Comparison of ENCODE assay signal across 25 cellular contexts in the genomic region with DNA sequence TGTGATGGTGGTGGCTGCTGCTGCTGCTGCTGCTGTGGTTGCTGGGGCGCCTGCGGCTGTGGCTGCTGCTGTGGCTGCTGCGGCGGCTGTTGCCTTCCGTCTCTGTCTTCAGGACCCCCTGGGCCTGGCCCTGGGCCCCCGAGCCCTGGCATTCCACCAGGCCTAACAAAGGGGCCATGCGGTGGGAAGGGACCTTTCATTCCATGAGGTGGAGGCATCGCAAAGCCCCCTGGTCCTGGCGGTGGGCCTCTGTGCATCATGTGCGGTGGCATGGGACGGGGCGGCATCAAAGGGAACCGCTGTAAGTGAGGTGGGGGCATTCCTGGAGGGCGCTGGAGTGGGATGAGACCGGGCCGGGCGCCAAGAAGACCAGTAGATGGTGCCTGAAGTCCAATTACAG. TPM values are rescaled to one million over a fixed set of nuclear protein-coding genes. Genes with fewer than 3 reads are reported as not detected.
DNase-seq lines count a peak whose midpoint lies in the region; ATAC-seq and TF ChIP-seq lines count a peak whose summit lies in the region.
"Had no signal": no experiment of that assay in that cellular context is flagged by ENCODE, and none has a peak within 500 bp of the region (broad histone marks: within the 10 kb centered on the region; RNA-seq: fewer than 3 reads in every experiment).

No MANE protein-coding gene starts in this region.

- POLR2A ChIA-PET in RWPE1 (lab: Yijun Ruan, JAX; ENCODE audit: low non-redundant PET), result no interaction called here

- H3K27me3 ChIP-seq in heart right ventricle, result no peaks in the 10 kb centered on the region
- H3K27me3 ChIP-seq: adrenal gland, brain microvascular endothelial cell, stomach, tibial artery had no signal

- H3K9me3 ChIP-seq in heart right ventricle, result no peaks in the 10 kb centered on the region
- H3K9me3 ChIP-seq: adrenal gland, HAP-1, SK-N-SH, stomach, tibial artery had no signal

- no peak overlapping the region for H3K4me3 ChIP-seq in heart right ventricle
- H3K4me3 ChIP-seq: adrenal gland, HAP-1, stomach, tibial artery had no signal

- peaks cover 14 to 37% of the 10 kb centered on the region in 2 donors for H3K36me3 Mint-ChIP-seq in stimulated activated naive B cell treated with anti-CD40 and anti-IgM and Interleukin-4, amounts not matched to agents 10 μg/mL and 1 μg/mL and 100 μg/mL, for 72 hours

- H3K27ac ChIP-seq in heart right ventricle (no peak overlapping the region), RWPE1 (peak overlapping the region; percentile 11; the same call in 1 of the 2 replicates), caudate nucleus (ENCODE audit: low read depth, low read length) (no peak overlapping the region)
- H3K27ac ChIP-seq: adrenal gland, brain microvascular endothelial cell, stomach, tibial artery had no signal

- H3K36me3 ChIP-seq in heart right ventricle, result peaks cover 0 to 60% (median 31%) of the 10 kb centered on the region in 9 donors

- H3K4me1 ChIP-seq in heart right ventricle, result peaks cover 0 to 8% (median 0%) of the 10 kb centered on the region in 9 donors
- H3K4me1 ChIP-seq: tibial artery had no signal

- TF ChIP-seq CTCF in heart right ventricle (IDR thresholded peaks at IDR 0.05), result no peak
- TF ChIP-seq CTCF in RWPE1 (conservative IDR thresholded peaks at IDR 0.05; ENCODE audit: low read depth), result no peak

- intact Hi-C loops in heart right ventricle (cut with DNase I) (no loop called here), cardiac septum (cut with DNase I) (no loop called here)

- 94 to 96% methylated on average over 17 of the region's 17 CpGs for WGBS in heart right ventricle, 2 donors

- H3K4me1 Mint-ChIP-seq in stimulated activated naive B cell treated with anti-CD40 and anti-IgM and Interleukin-4, amounts not matched to agents 10 μg/mL and 1 μg/mL and 100 μg/mL, for 72 hours, result peaks cover 0 to 6% of the 10 kb centered on the region in 2 donors

- DNase-seq in heart right ventricle, result no peak
- DNase-seq in cardiac septum (ENCODE audit: low spot score), result no peak
- no peak for DNase-seq in RWPE1 (ENCODE audit: low spot score)
- DNase-seq in left kidney (ENCODE audit: low read depth, low spot score), result peak; percentile 28
- no peak for DNase-seq in stimulated activated naive B cell treated with anti-CD40 and anti-IgM and Interleukin-4, amounts not matched to agents 10 μg/mL and 1 μg/mL and 100 μg/mL, for 72 hours
- no peak for DNase-seq in A172 (ENCODE audit: low spot score)
- DNase-seq in caudate nucleus (lab: John Stamatoyannopoulos, UW), result no peak
- DNase-seq in NCI-H1436 (lab: John Stamatoyannopoulos, UW), result no peak
- DNase-seq: activated CD4-positive, alpha-beta T cell treated with anti-CD3 and anti-CD28 coated beads for 1 hour; activated gamma-delta T cell; activated T-cell treated with anti-CD3 and anti-CD28 coated beads, Interleukin-2, amount 50 U/mL, for 1 hour; adrenal gland; brain microvascular endothelial cell; DMS53; effector memory CD4-positive, alpha-beta T cell; GDM1; KG1; kidney glomerular epithelial cell; MM.1S; NCI-H2107; SK-N-SH; stomach; tibial artery had no signal

- peak overlapping the region; percentile 17 for H3K27ac Mint-ChIP-seq in stimulated activated naive B cell treated with anti-CD40 and anti-IgM and Interleukin-4, amounts not matched to agents 10 μg/mL and 1 μg/mL and 100 μg/mL, for 72 hours
- H3K27ac Mint-ChIP-seq: T-helper 1 cell treated with Interleukin-12 subunit alpha and Interleukin-12 subunit beta and Interleukin-4 antibody, amounts not matched to agents 30 μg/mL and 1 μg/mL, for 36 hours had no signal

- H3K4me3 Mint-ChIP-seq in stimulated activated naive B cell treated with anti-CD40 and anti-IgM and Interleukin-4, amounts not matched to agents 10 μg/mL and 1 μg/mL and 100 μg/mL, for 72 hours, result no peak overlapping the region
- H3K4me3 Mint-ChIP-seq: T-helper 1 cell treated with Interleukin-12 subunit alpha and Interleukin-12 subunit beta and Interleukin-4 antibody, amounts not matched to agents 30 μg/mL and 1 μg/mL, for 36 hours had no signal

- H3K9me3 Mint-ChIP-seq in stimulated activated naive B cell treated with anti-CD40 and anti-IgM and Interleukin-4, amounts not matched to agents 10 μg/mL and 1 μg/mL and 100 μg/mL, for 72 hours, result no peaks in the 10 kb centered on the region
- H3K9me3 Mint-ChIP-seq: T-helper 1 cell treated with Interleukin-12 subunit alpha and Interleukin-12 subunit beta and Interleukin-4 antibody, amounts not matched to agents 30 μg/mL and 1 μg/mL, for 36 hours had no signal

- CTCF ChIA-PET in RWPE1 (lab: Yijun Ruan, JAX), result interaction anchor here (0.6 kb wide), 1 partner anchor 1473 kb away, joined by 3 read pairs; no protein-coding TSS in a partner anchor

- ATAC-seq in heart right ventricle, result peak in 5 of 8 donors; percentile 20 to 52 (median 31)
- no peak for ATAC-seq in stimulated activated naive B cell treated with anti-CD40 and anti-IgM and Interleukin-4, amounts not matched to agents 10 μg/mL and 1 μg/mL and 100 μg/mL, for 72 hours (replicated peaks)

- H3K27me3 Mint-ChIP-seq in stimulated activated naive B cell treated with anti-CD40 and anti-IgM and Interleukin-4, amounts not matched to agents 10 μg/mL and 1 μg/mL and 100 μg/mL, for 72 hours, result no peaks in the 10 kb centered on the region

RNA-seq across cellular contexts. Expression of a gene that starts 12.4 kb away (rescaled TPM):
- total RNA-seq in heart right ventricle, result 100 to 1,000 TPM; 358 to 456 (median 427) TPM
- 100 to 1,000 TPM; 411 to 418 TPM for polyA plus RNA-seq in heart right ventricle
- 384 TPM for total RNA-seq in cardiac septum
- 957 and 1,055 TPM in 2 replicates for total RNA-seq in A172 (2014; rRNA removed; shearing (Covaris generic))

RNA-seq across cellular contexts. Expression of a gene that starts 60.0 kb away (rescaled TPM):
- total RNA-seq in heart right ventricle (10 to 100 TPM; 18.4 to 22.3 (median 20.5) TPM), cardiac septum (20.6 TPM)
- polyA plus RNA-seq in heart right ventricle, result 1 to 10 TPM; 5.6 to 7.6 TPM
- total RNA-seq in A172 (2014; rRNA removed; shearing (Covaris generic)), result 3.9 and 5.7 TPM in 2 replicates

Comparison
In these comparisons a context has a peak if more than half of its experiments do, and no peak if none do; other contexts are left out.
1. ATAC-seq: peak in heart right ventricle (5 of 8); none in stimulated activated naive B cell treated with anti-CD40 and anti-IgM and Interleukin-4, amounts not matched to agents 10 μg/mL and 1 μg/mL and 100 μg/mL, for 72 hours (0 of 2).